ENCODE assay signal across 13 cellular contexts in the genomic region with DNA sequence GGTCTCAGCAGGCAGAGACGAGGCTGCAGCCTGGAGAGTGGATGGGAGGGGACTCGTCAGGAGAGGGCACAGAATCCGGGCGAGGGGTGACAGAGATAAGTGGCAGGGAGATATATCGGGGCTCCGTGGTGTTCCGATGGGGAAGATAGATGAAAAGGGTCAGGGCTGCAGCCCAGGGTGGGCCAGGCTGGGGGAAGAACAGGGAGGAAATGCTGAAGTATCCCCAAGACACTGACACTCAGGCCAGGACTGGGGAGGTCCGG. TPM values are rescaled to one million over a fixed set of nuclear protein-coding genes. Genes with fewer than 3 reads are reported as not detected.
DNase-seq lines count a peak whose midpoint lies in the region; ATAC-seq and TF ChIP-seq lines count a peak whose summit lies in the region.
"Had no signal": no experiment of that assay in that cellular context is flagged by ENCODE, and none has a peak within 500 bp of the region (broad histone marks: within the 10 kb centered on the region; RNA-seq: fewer than 3 reads in every experiment).

No MANE protein-coding gene starts in this region.

- in situ Hi-C loops in GM23248 (cut with MboI), result loop anchor here (10.0 kb wide), 1 partner anchor 113 kb away; no protein-coding TSS in a partner anchor

- TF ChIP-seq CTCF in adrenal gland (IDR thresholded peaks at IDR 0.05), result no peak
- no peak for TF ChIP-seq CTCF in lung (IDR thresholded peaks at IDR 0.05; ENCODE audit: control extremely low read depth, extremely low read depth)
- TF ChIP-seq CTCF in thyroid gland (IDR thresholded peaks at IDR 0.05), result no peak

- no peak overlapping the region for H3K4me2 ChIP-seq in GM23248 (ENCODE audit: unreplicated experiment)

- H3K27ac ChIP-seq in adrenal gland (peak overlapping the region in 3 of 5 donors; percentile 75 to 89 (median 77)), lung (ENCODE audit: low read depth in 1 of 2, low read length in 1 of 2) (peak overlapping the region; percentile 14 to 78), thyroid gland (peak overlapping the region in 2 of 3 donors; percentile 75 to 80), GM23248 (no peak overlapping the region)

- H3K36me3 Mint-ChIP-seq in activated naive CD4-positive, alpha-beta T cell treated with anti-CD3 and anti-CD28 coated beads for 36 hours (ENCODE audit: low read depth), result no peaks in the 10 kb centered on the region
- H3K36me3 Mint-ChIP-seq: naive B cell had no signal

- H3K27me3 Mint-ChIP-seq in activated naive CD4-positive, alpha-beta T cell treated with anti-CD3 and anti-CD28 coated beads for 36 hours (ENCODE audit: low read depth), result no peaks in the 10 kb centered on the region
- H3K27me3 Mint-ChIP-seq: naive B cell had no signal

- H3K9me2 ChIP-seq in GM23248 (ENCODE audit: insufficient read depth), result no peaks in the 10 kb centered on the region

- H3K4me3 ChIP-seq in adrenal gland (peak overlapping the region in 1 of 4 donors; percentile 63), lung (no peak overlapping the region), thyroid gland (replicated peaks in 1 of 3) (no peak overlapping the region), GM23248 (no peak overlapping the region)

- H3K79me2 ChIP-seq in GM23248 (ENCODE audit: insufficient read depth), result no peaks in the 10 kb centered on the region

- peaks cover 26% of the 10 kb centered on the region for H3K4me1 Mint-ChIP-seq in activated naive CD4-positive, alpha-beta T cell treated with anti-CD3 and anti-CD28 coated beads for 36 hours (ENCODE audit: low read depth)

- CTCF ChIA-PET in activated naive CD4-positive, alpha-beta T cell treated with anti-CD3 and anti-CD28 coated beads for 36 hours (lab: Charles Lee), result no interaction called here

- 0 out of 2 replicates have a peak, but pooled peaks cover 8% of the 10 kb centered on the region for H3F3A ChIP-seq in GM23248 (ENCODE audit: insufficient read depth)

- H3K4me3 Mint-ChIP-seq in activated naive CD4-positive, alpha-beta T cell treated with anti-CD3 and anti-CD28 coated beads for 36 hours, result peak overlapping the region; percentile 28

- intact Hi-C loops in activated naive CD4-positive, alpha-beta T cell treated with anti-CD3 and anti-CD28 coated beads for 36 hours (cut with micrococcal nuclease), result no loop called here
- intact Hi-C loops in adrenal gland (cut with DNase I) (no loop called here), thyroid gland (cut with DNase I) (no loop called here)

- H2AFZ ChIP-seq in GM23248, result no peak overlapping the region

- H3K9ac ChIP-seq in GM23248, result no peak overlapping the region

- WGBS in adrenal gland, 4 donors, result 40 to 63% (median 58%) methylated on average over 5 to 8 of the region's 8 CpGs
- WGBS in lung, 2 donors, result 77 to 91% methylated on average over 8 of the region's 8 CpGs
- 83 to 84% methylated on average over 8 of the region's 8 CpGs for WGBS in thyroid gland, 2 donors
- WGBS in GM23248 (ENCODE audit: low coverage in 1 of 2, low lambda C conversion rate in 2 of 2, missing lambda C conversion rate in 2 of 2), 2 experiments, result 92 to 93% methylated on average over 8 of the region's 8 CpGs

- H3K36me3 ChIP-seq in adrenal gland (replicated peaks in 1 of 2), result peaks cover 0 to 12% of the 10 kb centered on the region in 2 donors
- peaks cover 0 to 6% of the 10 kb centered on the region in 2 donors for H3K36me3 ChIP-seq in lung (ENCODE audit: control insufficient read depth in 2 of 2, insufficient read depth in 2 of 2, low read length in 2 of 2)
- no peaks in the 10 kb centered on the region for H3K36me3 ChIP-seq in thyroid gland
- no peaks in the 10 kb centered on the region for H3K36me3 ChIP-seq in GM23248 (ENCODE audit: low read depth)

- TF ChIP-seq POLR2A in adrenal gland (IDR thresholded peaks at IDR 0.05) (no peak), thyroid gland (IDR thresholded peaks at IDR 0.05) (no peak)

- ATAC-seq in lung (ENCODE audit: insufficient read depth, low FRiP score) (no peak), GM21723 (IDR thresholded peaks at IDR 0.05; ENCODE audit: unreplicated experiment) (no peak)
- ATAC-seq: activated T-cell treated with anti-CD3 and anti-CD28 coated beads, Interleukin-2, amount 50 U/mL, for 72 hours had no signal

- DNase-seq in activated naive CD4-positive, alpha-beta T cell treated with anti-CD3 and anti-CD28 coated beads for 36 hours, result no peak
- DNase-seq in activated naive CD4-positive, alpha-beta T cell (lab: John Stamatoyannopoulos, UW), result no peak
- DNase-seq in adrenal gland (no peak), lung (ENCODE audit: low spot score) (no peak), thyroid gland (no peak), GM23248 (no peak), NCI-H146 treated with DMSO at 0.1 percent for 48 hours (lab: John Stamatoyannopoulos, UW; ENCODE audit: unreplicated experiment) (no peak)
- DNase-seq: activated T-cell treated with anti-CD3 and anti-CD28 coated beads, Interleukin-2, amount 50 U/mL, for 72 hours; DMS79; naive B cell; NCI-H446 treated with DMSO at 0.1 percent for 48 hours; stimulated activated CD4-positive, alpha-beta T cell treated with anti-CD3 and anti-CD28 coated beads, Interleukin-12 subunit alpha, Interleukin-12 subunit beta, amount 100 ng/mL, for 4 hours had no signal

- H3K27me3 ChIP-seq in adrenal gland (no peaks in the 10 kb centered on the region), lung (ENCODE audit: control insufficient read depth, insufficient read depth) (no peaks in the 10 kb centered on the region), thyroid gland (no peaks in the 10 kb centered on the region), GM23248 (replicated peaks; ENCODE audit: insufficient read depth) (no peaks in the 10 kb centered on the region)

- peak overlapping the region; percentile 1 for H3K27ac Mint-ChIP-seq in activated naive CD4-positive, alpha-beta T cell treated with anti-CD3 and anti-CD28 coated beads for 36 hours
- H3K27ac Mint-ChIP-seq: activated T-cell treated with anti-CD3 and anti-CD28 coated beads, Interleukin-2, amount 50 U/mL, for 72 hours; naive B cell had no signal

- no peaks in the 10 kb centered on the region for H3K9me3 ChIP-seq in adrenal gland (replicated peaks in 1 of 3)
- H3K9me3 ChIP-seq in lung (ENCODE audit: control insufficient read depth in 2 of 2, insufficient read depth in 1 of 2, low read length in 1 of 2), result no peaks in the 10 kb centered on the region
- H3K9me3 ChIP-seq in thyroid gland, result no peaks in the 10 kb centered on the region
- no peaks in the 10 kb centered on the region for H3K9me3 ChIP-seq in GM23248 (ENCODE audit: low read depth)

- H3K9me3 Mint-ChIP-seq in activated naive CD4-positive, alpha-beta T cell treated with anti-CD3 and anti-CD28 coated beads for 36 hours, result no peaks in the 10 kb centered on the region
- H3K9me3 Mint-ChIP-seq: activated T-cell treated with anti-CD3 and anti-CD28 coated beads, Interleukin-2, amount 50 U/mL, for 72 hours; naive B cell had no signal

- H3K4me1 ChIP-seq in adrenal gland (replicated peaks in 1 of 2) (peaks cover 31 to 53% of the 10 kb centered on the region in 2 donors), lung (ENCODE audit: control insufficient read depth in 2 of 2, insufficient read depth in 2 of 2, low read length in 2 of 2) (peaks cover 9 to 24% of the 10 kb centered on the region in 2 donors), thyroid gland (peaks cover 47 to 60% of the 10 kb centered on the region in 2 donors), GM23248 (ENCODE audit: insufficient read depth) (peaks cover 10% of the 10 kb centered on the region; the same call in 1 of the 2 replicates)

- H4K20me1 ChIP-seq in GM23248 (ENCODE audit: insufficient read depth), result no peaks in the 10 kb centered on the region

RNA-seq across cellular contexts. Expression of gene LGALS3BP, which starts 2.1 kb away (rescaled TPM):
- total RNA-seq in activated naive CD4-positive, alpha-beta T cell treated with anti-CD3 and anti-CD28 coated beads for 36 hours, result 10 to 100 TPM; 59.9 to 65.4 TPM
- total RNA-seq in adrenal gland (1,000 to 10,000 TPM in 2 of 8 donors, 100 to 1,000 TPM in 6; 449 to 1,588 (median 791) TPM), lung (100 to 1,000 TPM; 183 to 479 TPM), thyroid gland (100 to 1,000 TPM; 193 to 443 (median 390) TPM)
- polyA plus RNA-seq in adrenal gland (100 to 1,000 TPM; 266 to 499 (median 286) TPM), lung (100 to 1,000 TPM; 229 to 261 TPM), GM23248 (2016; fragmentation: Nextera tagmentation; extraction: Ambion mirVana) (8.6 and 12.6 TPM in 2 replicates)
- total RNA-seq in GM23248 (2014; rRNA removed; shearing (Covaris generic)), result 8.3 and 8.8 TPM in 2 replicates

RNA-seq across cellular contexts. Expression of gene CANT1, which starts 32.0 kb away (rescaled TPM):
- total RNA-seq in activated naive CD4-positive, alpha-beta T cell treated with anti-CD3 and anti-CD28 coated beads for 36 hours, result 10 to 100 TPM; 48.7 to 51.0 TPM
- total RNA-seq in adrenal gland (10 to 100 TPM; 36.5 to 78.3 (median 61.5) TPM), lung (10 to 100 TPM; 31.4 to 75.8 TPM), thyroid gland (10 to 100 TPM; 21.2 to 37.1 (median 27.3) TPM)
- polyA plus RNA-seq in adrenal gland (10 to 100 TPM; 10.3 to 29.5 (median 10.7) TPM), lung (10 to 100 TPM in 1 of 2 donors, 1 to 10 TPM in 1; 8.5 to 66.0 TPM), GM23248 (2016; fragmentation: Nextera tagmentation; extraction: Ambion mirVana) (44.8 and 46.2 TPM in 2 replicates)
- total RNA-seq in GM23248 (2014; rRNA removed; shearing (Covaris generic)), result 52.0 and 52.4 TPM in 2 replicates

RNA-seq across cellular contexts. Expression of gene C1QTNF1, which starts 46.4 kb away (rescaled TPM):
- total RNA-seq in activated naive CD4-positive, alpha-beta T cell treated with anti-CD3 and anti-CD28 coated beads for 36 hours, result under 1 TPM; 0.14 to 0.32 TPM
- total RNA-seq in adrenal gland, result 100 to 1,000 TPM in 6 of 8 donors, 10 to 100 TPM in 2; 74.6 to 175 (median 137) TPM
- 100 to 1,000 TPM in 1 of 3 donors, 10 to 100 TPM in 2; 17.2 to 147 (median 74.4) TPM for polyA plus RNA-seq in adrenal gland
- 10 to 100 TPM in 1 of 2 donors, 1 to 10 TPM in 1; 7.4 to 35.7 TPM for total RNA-seq in lung
- polyA plus RNA-seq in lung, result 10 to 100 TPM; 24.3 to 84.5 TPM
- 100 to 1,000 TPM in 1 of 4 donors, 10 to 100 TPM in 3; 58.8 to 135 (median 73.7) TPM for total RNA-seq in thyroid gland
- 12.2 and 14.4 TPM in 2 replicates for total RNA-seq in GM23248 (2014; rRNA removed; shearing (Covaris generic))
- 5.7 and 6.1 TPM in 2 replicates for polyA plus RNA-seq in GM23248 (2016; fragmentation: Nextera tagmentation; extraction: Ambion mirVana)

RNA-seq across cellular contexts. Expression of gene TIMP2, which starts 52.4 kb away (rescaled TPM):
- under 1 TPM; 0.35 to 0.43 TPM for total RNA-seq in activated naive CD4-positive, alpha-beta T cell treated with anti-CD3 and anti-CD28 coated beads for 36 hours
- total RNA-seq in adrenal gland, result 100 to 1,000 TPM; 112 to 275 (median 219) TPM
- 100 to 1,000 TPM in 1 of 3 donors, 10 to 100 TPM in 2; 50.8 to 153 (median 55.9) TPM for polyA plus RNA-seq in adrenal gland
- 100 to 1,000 TPM in 1 of 2 donors, 10 to 100 TPM in 1; 95.6 to 176 TPM for total RNA-seq in lung
- polyA plus RNA-seq in lung, result 10 to 100 TPM; 47.5 to 88.2 TPM
- total RNA-seq in thyroid gland, result 100 to 1,000 TPM in 1 of 4 donors, 10 to 100 TPM in 3; 52.9 to 133 (median 82.2) TPM
- total RNA-seq in GM23248 (2014; rRNA removed; shearing (Covaris generic)), result 587 and 620 TPM in 2 replicates
- polyA plus RNA-seq in GM23248 (2016; fragmentation: Nextera tagmentation; extraction: Ambion mirVana), result 102 and 103 TPM in 2 replicates

Comparison
In these comparisons a context has a peak if more than half of its experiments do, and no peak if none do; other contexts are left out.
1. RNA of gene C1QTNF1, which starts 46.4 kb away (total RNA-seq): 74.6 to 175 TPM in adrenal gland, 58.8 to 135 TPM in thyroid gland, 7.4 to 35.7 TPM in lung and 12.2 to 14.4 TPM in GM23248; 0.14 to 0.32 TPM in activated naive CD4-positive, alpha-beta T cell treated with anti-CD3 and anti-CD28 coated beads for 36 hours; every median in the first group is over 4 times any median in the second.